ENCODE assay signal across 7 cellular contexts in genomic region chrX:47232197-47232802, GRCh38. TPM values are rescaled to one million over a fixed set of nuclear protein-coding genes. Genes with fewer than 3 reads are reported as not detected.
DNase-seq lines count a peak whose midpoint lies in the region; ATAC-seq and TF ChIP-seq lines count a peak whose summit lies in the region.

No MANE protein-coding gene starts in this region.

- peaks cover 25% of the 10 kb centered on the region for H3K4me1 Mint-ChIP-seq in activated CD4-positive, alpha-beta memory T cell treated with anti-CD3 and anti-CD28 coated beads for 36 hours (ENCODE audit: low read depth)
- H3K4me1 Mint-ChIP-seq in stimulated activated naive B cell treated with anti-CD40 and anti-IgM and Interleukin-4, amounts not matched to agents 10 μg/mL and 1 μg/mL and 100 μg/mL, for 72 hours = peaks cover 8 to 9% of the 10 kb centered on the region in 2 donors

- no peaks in the 10 kb centered on the region for H3K9me3 Mint-ChIP-seq in activated CD4-positive, alpha-beta memory T cell treated with anti-CD3 and anti-CD28 coated beads for 36 hours
- H3K9me3 Mint-ChIP-seq in stimulated activated naive B cell treated with anti-CD40 and anti-IgM and Interleukin-4, amounts not matched to agents 10 μg/mL and 1 μg/mL and 100 μg/mL, for 72 hours = no peaks in the 10 kb centered on the region

- peak overlapping the region; percentile 87 for H3K27ac Mint-ChIP-seq in activated CD4-positive, alpha-beta memory T cell treated with anti-CD3 and anti-CD28 coated beads for 36 hours
- H3K27ac Mint-ChIP-seq in stimulated activated naive B cell treated with anti-CD40 and anti-IgM and Interleukin-4, amounts not matched to agents 10 μg/mL and 1 μg/mL and 100 μg/mL, for 72 hours = peak overlapping the region; percentile 97

- H3K27me3 Mint-ChIP-seq in activated CD4-positive, alpha-beta memory T cell treated with anti-CD3 and anti-CD28 coated beads for 36 hours = no peaks in the 10 kb centered on the region
- no peaks in the 10 kb centered on the region for H3K27me3 Mint-ChIP-seq in stimulated activated naive B cell treated with anti-CD40 and anti-IgM and Interleukin-4, amounts not matched to agents 10 μg/mL and 1 μg/mL and 100 μg/mL, for 72 hours

- H3K27me3 ChIP-seq in HL-60 (ENCODE audit: insufficient read depth, poor library complexity, severe bottlenecking) = no peaks in the 10 kb centered on the region

- peak overlapping the region; percentile 59 for H3K4me3 ChIP-seq in HL-60 (replicated peaks; ENCODE audit: insufficient read depth, low read length)
- peak overlapping the region; percentile 70 for H3K4me3 ChIP-seq in iPS-11a (ENCODE audit: low read depth, low read length)

- TF ChIP-seq CTCF in HL-60 (IDR thresholded peaks at IDR 0.05; ENCODE audit: insufficient read depth, low read length) = no peak

- H3K4me3 Mint-ChIP-seq in activated CD4-positive, alpha-beta memory T cell treated with anti-CD3 and anti-CD28 coated beads for 36 hours = peak overlapping the region; percentile 83
- H3K4me3 Mint-ChIP-seq in stimulated activated naive B cell treated with anti-CD40 and anti-IgM and Interleukin-4, amounts not matched to agents 10 μg/mL and 1 μg/mL and 100 μg/mL, for 72 hours = peak overlapping the region; percentile 88 to 91

- peaks cover 9% of the 10 kb centered on the region for H3K36me3 Mint-ChIP-seq in activated CD4-positive, alpha-beta memory T cell treated with anti-CD3 and anti-CD28 coated beads for 36 hours
- H3K36me3 Mint-ChIP-seq in stimulated activated naive B cell treated with anti-CD40 and anti-IgM and Interleukin-4, amounts not matched to agents 10 μg/mL and 1 μg/mL and 100 μg/mL, for 72 hours = peaks cover 19 to 34% of the 10 kb centered on the region in 2 donors

- POLR2A ChIA-PET in activated CD4-positive, alpha-beta memory T cell treated with anti-CD3 and anti-CD28 coated beads for 36 hours (lab: Charles Lee) = interaction anchor here (1.2 to 1.6 kb wide), 2 partner anchors 14 to 32 kb away, joined by 3 to 14 read pairs; partner anchors contain the start of gene CDK16

- CTCF ChIA-PET in activated CD4-positive, alpha-beta memory T cell treated with anti-CD3 and anti-CD28 coated beads for 36 hours (lab: Charles Lee) = interaction anchor here (1.8 kb wide), 1 partner anchor 153 kb away, joined by 6 read pairs; no protein-coding TSS in a partner anchor

- no peak for ATAC-seq in stimulated activated naive B cell treated with anti-CD40 and anti-IgM and Interleukin-4, amounts not matched to agents 10 μg/mL and 1 μg/mL and 100 μg/mL, for 72 hours (replicated peaks)
- ATAC-seq in left lobe of liver (no peak), GM18907 (IDR thresholded peaks at IDR 0.05; ENCODE audit: unreplicated experiment) (no peak), HG03045 (IDR thresholded peaks at IDR 0.05; ENCODE audit: unreplicated experiment) (no peak)

- no peak for DNase-seq in HL-60 (ENCODE audit: low read depth in 1 of 2, low spot score in 1 of 2)
- DNase-seq in activated CD4-positive, alpha-beta memory T cell treated with anti-CD3 and anti-CD28 coated beads for 36 hours = no peak
- DNase-seq in stimulated activated naive B cell treated with anti-CD40 and anti-IgM and Interleukin-4, amounts not matched to agents 10 μg/mL and 1 μg/mL and 100 μg/mL, for 72 hours = no peak
- DNase-seq in left lobe of liver (ENCODE audit: low spot score) = no peak

- H3K27ac ChIP-seq in HL-60 (replicated peaks) = peak overlapping the region; percentile 91

- intact Hi-C loops in activated CD4-positive, alpha-beta memory T cell treated with anti-CD3 and anti-CD28 coated beads for 36 hours (cut with micrococcal nuclease) = loop anchor here (2.0 to 5.0 kb wide), 2 partner anchors 80 to 427 kb away; partner anchors contain the start of gene UXT

RNA-seq across cellular contexts. Expression of gene USP11, which starts 0.5 kb away (rescaled TPM):
- total RNA-seq in activated CD4-positive, alpha-beta memory T cell treated with anti-CD3 and anti-CD28 coated beads for 36 hours = 10 to 100 TPM; 25.7 to 27.7 TPM
- 10.2 TPM for total RNA-seq in left lobe of liver

RNA-seq across cellular contexts. Expression of gene CDK16, which starts 13.8 kb away (rescaled TPM):
- 10 to 100 TPM; 64.3 to 68.8 TPM for total RNA-seq in activated CD4-positive, alpha-beta memory T cell treated with anti-CD3 and anti-CD28 coated beads for 36 hours
- 21.7 TPM for total RNA-seq in left lobe of liver

RNA-seq across cellular contexts. Expression of gene UBA1, which starts 38.7 kb away (rescaled TPM):
- total RNA-seq in activated CD4-positive, alpha-beta memory T cell treated with anti-CD3 and anti-CD28 coated beads for 36 hours = 100 to 1,000 TPM; 266 to 278 TPM
- 87.2 TPM for total RNA-seq in left lobe of liver
